In the genomic region with DNA sequence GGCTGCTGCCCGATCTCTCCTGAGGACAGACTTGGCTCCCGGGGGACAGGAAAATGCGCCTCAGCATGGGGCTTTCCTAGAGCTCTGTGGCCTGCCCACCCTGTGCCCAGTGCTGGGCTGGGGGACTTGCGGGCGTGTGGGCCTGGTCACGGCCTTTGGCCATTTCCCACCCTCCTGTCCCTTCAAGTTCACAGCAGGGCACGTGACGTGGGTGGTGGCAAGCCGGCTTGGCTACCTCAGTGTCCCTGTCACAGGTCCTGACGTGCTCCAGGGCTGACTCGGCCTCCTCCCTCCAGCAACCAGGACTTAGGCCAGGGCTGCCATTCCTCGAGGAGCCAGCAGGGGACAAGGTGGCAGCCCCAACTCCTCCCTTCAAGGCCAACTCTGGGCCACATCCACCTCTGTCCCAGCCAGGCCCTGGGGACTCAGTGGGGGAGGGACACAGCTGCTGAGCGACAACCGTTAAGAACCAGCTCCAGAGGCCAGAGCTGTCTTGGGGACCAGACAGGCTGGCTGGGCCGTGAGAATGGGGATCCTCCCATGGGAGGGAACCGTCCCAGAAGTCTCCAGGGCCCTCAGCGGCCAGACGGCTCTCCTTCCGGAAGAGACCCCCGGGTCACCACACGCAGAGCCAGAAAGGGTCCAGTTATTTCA, we compare ENCODE assay signal across 1 cellular context.
A peak's percentile ranks its signal among the peaks of the same experiment; 100 is the strongest.
TF ChIP-seq lines count a peak whose summit lies in the region.

No MANE protein-coding gene starts in this region.

TF ChIP-seq in HepG2, 621 proteins besides CTCF, POLR2A, EP300 and RAD21 (continued from another document and continues in another):
- TF ChIP-seq, protein P1, sequence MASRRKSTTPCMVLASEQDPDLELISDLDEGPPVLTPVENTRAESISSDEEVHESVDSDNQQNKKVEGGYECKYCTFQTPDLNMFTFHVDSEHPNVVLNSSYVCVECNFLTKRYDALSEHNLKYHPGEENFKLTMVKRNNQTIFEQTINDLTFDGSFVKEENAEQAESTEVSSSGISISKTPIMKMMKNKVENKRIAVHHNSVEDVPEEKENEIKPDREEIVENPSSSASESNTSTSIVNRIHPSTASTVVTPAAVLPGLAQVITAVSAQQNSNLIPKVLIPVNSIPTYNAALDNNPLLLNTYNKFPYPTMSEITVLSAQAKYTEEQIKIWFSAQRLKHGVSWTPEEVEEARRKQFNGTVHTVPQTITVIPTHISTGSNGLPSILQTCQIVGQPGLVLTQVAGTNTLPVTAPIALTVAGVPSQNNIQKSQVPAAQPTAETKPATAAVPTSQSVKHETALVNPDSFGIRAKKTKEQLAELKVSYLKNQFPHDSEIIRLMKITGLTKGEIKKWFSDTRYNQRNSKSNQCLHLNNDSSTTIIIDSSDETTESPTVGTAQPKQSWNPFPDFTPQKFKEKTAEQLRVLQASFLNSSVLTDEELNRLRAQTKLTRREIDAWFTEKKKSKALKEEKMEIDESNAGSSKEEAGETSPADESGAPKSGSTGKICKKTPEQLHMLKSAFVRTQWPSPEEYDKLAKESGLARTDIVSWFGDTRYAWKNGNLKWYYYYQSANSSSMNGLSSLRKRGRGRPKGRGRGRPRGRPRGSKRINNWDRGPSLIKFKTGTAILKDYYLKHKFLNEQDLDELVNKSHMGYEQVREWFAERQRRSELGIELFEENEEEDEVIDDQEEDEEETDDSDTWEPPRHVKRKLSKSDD (CRISPR knock-in tag; IDR thresholded peaks at IDR 0.05; ENCODE audit: low read depth), result no peak
- TF ChIP-seq, protein P2, sequence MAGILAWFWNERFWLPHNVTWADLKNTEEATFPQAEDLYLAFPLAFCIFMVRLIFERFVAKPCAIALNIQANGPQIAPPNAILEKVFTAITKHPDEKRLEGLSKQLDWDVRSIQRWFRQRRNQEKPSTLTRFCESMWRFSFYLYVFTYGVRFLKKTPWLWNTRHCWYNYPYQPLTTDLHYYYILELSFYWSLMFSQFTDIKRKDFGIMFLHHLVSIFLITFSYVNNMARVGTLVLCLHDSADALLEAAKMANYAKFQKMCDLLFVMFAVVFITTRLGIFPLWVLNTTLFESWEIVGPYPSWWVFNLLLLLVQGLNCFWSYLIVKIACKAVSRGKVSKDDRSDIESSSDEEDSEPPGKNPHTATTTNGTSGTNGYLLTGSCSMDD (CRISPR knock-in tag; IDR thresholded peaks at IDR 0.05), result no peak
- TF ChIP-seq, protein P3, sequence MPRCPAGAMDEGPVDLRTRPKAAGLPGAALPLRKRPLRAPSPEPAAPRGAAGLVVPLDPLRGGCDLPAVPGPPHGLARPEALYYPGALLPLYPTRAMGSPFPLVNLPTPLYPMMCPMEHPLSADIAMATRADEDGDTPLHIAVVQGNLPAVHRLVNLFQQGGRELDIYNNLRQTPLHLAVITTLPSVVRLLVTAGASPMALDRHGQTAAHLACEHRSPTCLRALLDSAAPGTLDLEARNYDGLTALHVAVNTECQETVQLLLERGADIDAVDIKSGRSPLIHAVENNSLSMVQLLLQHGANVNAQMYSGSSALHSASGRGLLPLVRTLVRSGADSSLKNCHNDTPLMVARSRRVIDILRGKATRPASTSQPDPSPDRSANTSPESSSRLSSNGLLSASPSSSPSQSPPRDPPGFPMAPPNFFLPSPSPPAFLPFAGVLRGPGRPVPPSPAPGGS (CRISPR knock-in tag; IDR thresholded peaks at IDR 0.05), result peak; percentile 69
- TF ChIP-seq SOX5 (CRISPR knock-in tag; IDR thresholded peaks at IDR 0.05; ENCODE audit: borderline replicate concordance) (peak; percentile 30; the same call in 1 of the 2 replicates), PHF5A (CRISPR knock-in tag; IDR thresholded peaks at IDR 0.05; ENCODE audit: low read depth, unreplicated experiment) (peak; percentile 80), PRMT3 (CRISPR knock-in tag; IDR thresholded peaks at IDR 0.05; ENCODE audit: borderline replicate concordance, low read depth) (no peak), GATAD1 (CRISPR knock-in tag; IDR thresholded peaks at IDR 0.05) (peak; percentile 61; the same call in 1 of the 2 replicates), MED8 (CRISPR knock-in tag; IDR thresholded peaks at IDR 0.05; ENCODE audit: insufficient replicate concordance) (no peak), XRCC5 (optimal IDR thresholded peaks at IDR 0.05; ENCODE audit: low read length) (peak; percentile 92), CBX1 (IDR thresholded peaks at IDR 0.05; ENCODE audit: low read depth) (peak; percentile 91), ZNF788 (CRISPR knock-in tag; IDR thresholded peaks at IDR 0.05; ENCODE audit: borderline replicate concordance) (peak; percentile 46), ZFP36L2 (CRISPR knock-in tag; IDR thresholded peaks at IDR 0.05) (no peak), ZNF205 (CRISPR knock-in tag; IDR thresholded peaks at IDR 0.05) (peak; percentile 69; the same call in 1 of the 2 replicates), KMT2B (CRISPR knock-in tag; IDR thresholded peaks at IDR 0.05) (0 out of 2 replicates have a peak, but pooled peaks have one; percentile 29), JUNB (CRISPR knock-in tag; IDR thresholded peaks at IDR 0.05; ENCODE audit: borderline replicate concordance) (no peak), PAWR (CRISPR knock-in tag; IDR thresholded peaks at IDR 0.05; ENCODE audit: borderline replicate concordance) (no peak), GATA4 (IDR thresholded peaks at IDR 0.05; ENCODE audit: borderline replicate concordance, low read depth) (no peak), ZFP82 (CRISPR knock-in tag; IDR thresholded peaks at IDR 0.05; ENCODE audit: borderline replicate concordance) (no peak), KDM3A (CRISPR knock-in tag; IDR thresholded peaks at IDR 0.05; ENCODE audit: low read depth) (peak; percentile 79; the same call in 1 of the 2 replicates), ZNF652 (CRISPR knock-in tag; IDR thresholded peaks at IDR 0.05; ENCODE audit: borderline replicate concordance, low read depth) (no peak), ZNF562 (CRISPR knock-in tag; IDR thresholded peaks at IDR 0.05; ENCODE audit: borderline replicate concordance) (no peak), TP53 (CRISPR knock-in tag; conservative IDR thresholded peaks at IDR 0.05) (no peak), ZNF549 (CRISPR knock-in tag; IDR thresholded peaks at IDR 0.05) (no peak), ZNF547 (CRISPR knock-in tag; IDR thresholded peaks at IDR 0.05) (no peak), HOXA5 (CRISPR knock-in tag; IDR thresholded peaks at IDR 0.05) (no peak), ZMYM3 (CRISPR knock-in tag; IDR thresholded peaks at IDR 0.05) (peak; percentile 84), TBX3 (IDR thresholded peaks at IDR 0.05; ENCODE audit: borderline replicate concordance) (peak; percentile 59; the same call in 1 of the 2 replicates), ZFYVE20 (CRISPR knock-in tag; IDR thresholded peaks at IDR 0.05; ENCODE audit: borderline replicate concordance, low read depth) (no peak), MAF1 (CRISPR knock-in tag; IDR thresholded peaks at IDR 0.05; ENCODE audit: borderline replicate concordance) (no peak), ZNF317 (CRISPR knock-in tag; IDR thresholded peaks at IDR 0.05) (no peak), NAIF1 (CRISPR knock-in tag; IDR thresholded peaks at IDR 0.05; ENCODE audit: borderline replicate concordance) (no peak), MAFF (IDR thresholded peaks at IDR 0.05; ENCODE audit: low read depth, low read length) (no peak), ZFX (CRISPR knock-in tag; IDR thresholded peaks at IDR 0.05; ENCODE audit: low read depth) (peak; percentile 91)
- TF ChIP-seq, protein P4, sequence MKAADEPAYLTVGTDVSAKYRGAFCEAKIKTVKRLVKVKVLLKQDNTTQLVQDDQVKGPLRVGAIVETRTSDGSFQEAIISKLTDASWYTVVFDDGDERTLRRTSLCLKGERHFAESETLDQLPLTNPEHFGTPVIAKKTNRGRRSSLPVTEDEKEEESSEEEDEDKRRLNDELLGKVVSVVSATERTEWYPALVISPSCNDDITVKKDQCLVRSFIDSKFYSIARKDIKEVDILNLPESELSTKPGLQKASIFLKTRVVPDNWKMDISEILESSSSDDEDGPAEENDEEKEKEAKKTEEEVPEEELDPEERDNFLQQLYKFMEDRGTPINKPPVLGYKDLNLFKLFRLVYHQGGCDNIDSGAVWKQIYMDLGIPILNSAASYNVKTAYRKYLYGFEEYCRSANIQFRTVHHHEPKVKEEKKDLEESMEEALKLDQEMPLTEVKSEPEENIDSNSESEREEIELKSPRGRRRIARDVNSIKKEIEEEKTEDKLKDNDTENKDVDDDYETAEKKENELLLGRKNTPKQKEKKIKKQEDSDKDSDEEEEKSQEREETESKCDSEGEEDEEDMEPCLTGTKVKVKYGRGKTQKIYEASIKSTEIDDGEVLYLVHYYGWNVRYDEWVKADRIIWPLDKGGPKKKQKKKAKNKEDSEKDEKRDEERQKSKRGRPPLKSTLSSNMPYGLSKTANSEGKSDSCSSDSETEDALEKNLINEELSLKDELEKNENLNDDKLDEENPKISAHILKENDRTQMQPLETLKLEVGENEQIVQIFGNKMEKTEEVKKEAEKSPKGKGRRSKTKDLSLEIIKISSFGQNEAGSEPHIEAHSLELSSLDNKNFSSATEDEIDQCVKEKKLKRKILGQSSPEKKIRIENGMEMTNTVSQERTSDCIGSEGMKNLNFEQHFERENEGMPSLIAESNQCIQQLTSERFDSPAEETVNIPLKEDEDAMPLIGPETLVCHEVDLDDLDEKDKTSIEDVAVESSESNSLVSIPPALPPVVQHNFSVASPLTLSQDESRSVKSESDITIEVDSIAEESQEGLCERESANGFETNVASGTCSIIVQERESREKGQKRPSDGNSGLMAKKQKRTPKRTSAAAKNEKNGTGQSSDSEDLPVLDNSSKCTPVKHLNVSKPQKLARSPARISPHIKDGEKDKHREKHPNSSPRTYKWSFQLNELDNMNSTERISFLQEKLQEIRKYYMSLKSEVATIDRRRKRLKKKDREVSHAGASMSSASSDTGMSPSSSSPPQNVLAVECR (CRISPR knock-in tag; IDR thresholded peaks at IDR 0.05; ENCODE audit: borderline replicate concordance), result peak; percentile 55; the same call in 1 of the 2 replicates
- TF ChIP-seq, protein P5, sequence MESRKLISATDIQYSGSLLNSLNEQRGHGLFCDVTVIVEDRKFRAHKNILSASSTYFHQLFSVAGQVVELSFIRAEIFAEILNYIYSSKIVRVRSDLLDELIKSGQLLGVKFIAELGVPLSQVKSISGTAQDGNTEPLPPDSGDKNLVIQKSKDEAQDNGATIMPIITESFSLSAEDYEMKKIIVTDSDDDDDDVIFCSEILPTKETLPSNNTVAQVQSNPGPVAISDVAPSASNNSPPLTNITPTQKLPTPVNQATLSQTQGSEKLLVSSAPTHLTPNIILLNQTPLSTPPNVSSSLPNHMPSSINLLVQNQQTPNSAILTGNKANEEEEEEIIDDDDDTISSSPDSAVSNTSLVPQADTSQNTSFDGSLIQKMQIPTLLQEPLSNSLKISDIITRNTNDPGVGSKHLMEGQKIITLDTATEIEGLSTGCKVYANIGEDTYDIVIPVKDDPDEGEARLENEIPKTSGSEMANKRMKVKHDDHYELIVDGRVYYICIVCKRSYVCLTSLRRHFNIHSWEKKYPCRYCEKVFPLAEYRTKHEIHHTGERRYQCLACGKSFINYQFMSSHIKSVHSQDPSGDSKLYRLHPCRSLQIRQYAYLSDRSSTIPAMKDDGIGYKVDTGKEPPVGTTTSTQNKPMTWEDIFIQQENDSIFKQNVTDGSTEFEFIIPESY (CRISPR knock-in tag; IDR thresholded peaks at IDR 0.05), result peak; percentile 83
- TF ChIP-seq, protein P6, sequence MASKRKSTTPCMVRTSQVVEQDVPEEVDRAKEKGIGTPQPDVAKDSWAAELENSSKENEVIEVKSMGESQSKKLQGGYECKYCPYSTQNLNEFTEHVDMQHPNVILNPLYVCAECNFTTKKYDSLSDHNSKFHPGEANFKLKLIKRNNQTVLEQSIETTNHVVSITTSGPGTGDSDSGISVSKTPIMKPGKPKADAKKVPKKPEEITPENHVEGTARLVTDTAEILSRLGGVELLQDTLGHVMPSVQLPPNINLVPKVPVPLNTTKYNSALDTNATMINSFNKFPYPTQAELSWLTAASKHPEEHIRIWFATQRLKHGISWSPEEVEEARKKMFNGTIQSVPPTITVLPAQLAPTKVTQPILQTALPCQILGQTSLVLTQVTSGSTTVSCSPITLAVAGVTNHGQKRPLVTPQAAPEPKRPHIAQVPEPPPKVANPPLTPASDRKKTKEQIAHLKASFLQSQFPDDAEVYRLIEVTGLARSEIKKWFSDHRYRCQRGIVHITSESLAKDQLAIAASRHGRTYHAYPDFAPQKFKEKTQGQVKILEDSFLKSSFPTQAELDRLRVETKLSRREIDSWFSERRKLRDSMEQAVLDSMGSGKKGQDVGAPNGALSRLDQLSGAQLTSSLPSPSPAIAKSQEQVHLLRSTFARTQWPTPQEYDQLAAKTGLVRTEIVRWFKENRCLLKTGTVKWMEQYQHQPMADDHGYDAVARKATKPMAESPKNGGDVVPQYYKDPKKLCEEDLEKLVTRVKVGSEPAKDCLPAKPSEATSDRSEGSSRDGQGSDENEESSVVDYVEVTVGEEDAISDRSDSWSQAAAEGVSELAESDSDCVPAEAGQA (IDR thresholded peaks at IDR 0.05; ENCODE audit: low read depth), result no peak
- TF ChIP-seq, protein P6 (CRISPR knock-in tag; IDR thresholded peaks at IDR 0.05; ENCODE audit: borderline replicate concordance), result no peak
- TF ChIP-seq, protein P7, sequence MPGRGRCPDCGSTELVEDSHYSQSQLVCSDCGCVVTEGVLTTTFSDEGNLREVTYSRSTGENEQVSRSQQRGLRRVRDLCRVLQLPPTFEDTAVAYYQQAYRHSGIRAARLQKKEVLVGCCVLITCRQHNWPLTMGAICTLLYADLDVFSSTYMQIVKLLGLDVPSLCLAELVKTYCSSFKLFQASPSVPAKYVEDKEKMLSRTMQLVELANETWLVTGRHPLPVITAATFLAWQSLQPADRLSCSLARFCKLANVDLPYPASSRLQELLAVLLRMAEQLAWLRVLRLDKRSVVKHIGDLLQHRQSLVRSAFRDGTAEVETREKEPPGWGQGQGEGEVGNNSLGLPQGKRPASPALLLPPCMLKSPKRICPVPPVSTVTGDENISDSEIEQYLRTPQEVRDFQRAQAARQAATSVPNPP (CRISPR knock-in tag; IDR thresholded peaks at IDR 0.05), result no peak
- TF ChIP-seq, protein P8, sequence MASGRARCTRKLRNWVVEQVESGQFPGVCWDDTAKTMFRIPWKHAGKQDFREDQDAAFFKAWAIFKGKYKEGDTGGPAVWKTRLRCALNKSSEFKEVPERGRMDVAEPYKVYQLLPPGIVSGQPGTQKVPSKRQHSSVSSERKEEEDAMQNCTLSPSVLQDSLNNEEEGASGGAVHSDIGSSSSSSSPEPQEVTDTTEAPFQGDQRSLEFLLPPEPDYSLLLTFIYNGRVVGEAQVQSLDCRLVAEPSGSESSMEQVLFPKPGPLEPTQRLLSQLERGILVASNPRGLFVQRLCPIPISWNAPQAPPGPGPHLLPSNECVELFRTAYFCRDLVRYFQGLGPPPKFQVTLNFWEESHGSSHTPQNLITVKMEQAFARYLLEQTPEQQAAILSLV (CRISPR knock-in tag; IDR thresholded peaks at IDR 0.05; ENCODE audit: borderline replicate concordance), result peak; percentile 76; the same call in 1 of the 2 replicates
